1 cellular context compared by ENCODE assay signal in the genomic region with DNA sequence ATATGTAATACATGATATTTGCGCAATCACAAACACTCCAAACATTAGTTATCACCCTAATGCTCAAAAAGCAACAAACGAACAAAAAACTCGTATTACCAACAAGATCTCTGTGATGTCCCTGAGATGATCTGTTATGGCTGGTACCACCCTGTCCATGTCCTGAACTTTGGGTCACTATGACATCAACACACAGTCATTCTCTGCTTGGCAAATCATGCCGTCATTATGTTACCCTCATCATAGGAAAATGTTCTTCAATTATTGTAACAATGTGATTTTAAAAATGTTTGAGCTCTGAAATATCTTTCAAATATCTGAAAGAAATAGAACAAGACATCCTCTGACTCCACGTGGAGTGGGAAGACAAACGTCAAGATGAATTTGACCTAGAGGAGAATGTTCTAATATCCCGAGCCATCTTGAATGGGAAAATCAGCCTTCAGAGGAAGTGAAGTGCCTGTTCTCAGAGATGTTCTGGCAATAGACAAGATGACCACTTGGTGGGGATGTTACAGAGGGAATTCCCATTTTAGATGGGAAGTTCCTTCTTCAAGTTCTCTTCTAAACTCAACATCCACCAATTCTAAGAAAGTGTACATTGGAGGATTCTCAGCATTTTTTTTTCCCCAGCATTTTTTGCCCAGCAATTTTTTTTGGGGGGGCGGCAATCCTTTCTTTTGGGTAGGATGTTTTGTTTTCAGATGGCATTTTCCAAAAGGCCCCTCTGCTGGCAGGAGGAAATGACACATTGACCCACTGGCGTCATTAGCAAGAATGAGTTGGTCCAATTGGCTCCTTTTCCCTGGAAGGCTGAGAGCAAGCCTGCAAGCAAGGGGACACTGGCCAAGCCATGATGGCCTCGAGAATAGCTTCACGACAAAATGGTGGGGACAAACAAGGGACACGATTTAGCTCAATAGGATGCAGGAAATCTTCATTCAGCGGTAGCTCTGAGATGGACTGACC.
TF ChIP-seq lines count a peak whose summit lies in the region.

No MANE protein-coding gene starts in this region.

TF ChIP-seq in HepG2, 621 proteins besides CTCF, POLR2A, EP300 and RAD21 (continued from another document and continues in another):
- TF ChIP-seq ZNF552 (CRISPR knock-in tag; IDR thresholded peaks at IDR 0.05; ENCODE audit: borderline replicate concordance) (no peak), ZNF569 (CRISPR knock-in tag; IDR thresholded peaks at IDR 0.05; ENCODE audit: borderline replicate concordance) (no peak), CCDC6 (CRISPR knock-in tag; IDR thresholded peaks at IDR 0.05) (0 out of 2 replicates have a peak, but pooled peaks have one; percentile 31), FOXC1 (CRISPR knock-in tag; IDR thresholded peaks at IDR 0.05; ENCODE audit: borderline replicate concordance) (peak; percentile 40; the same call in 1 of the 2 replicates), MXI1 (IDR thresholded peaks at IDR 0.05; ENCODE audit: borderline replicate concordance, low read depth, low read length) (no peak), ZNF709 (CRISPR knock-in tag; IDR thresholded peaks at IDR 0.05) (no peak), SMAD9 (CRISPR knock-in tag; IDR thresholded peaks at IDR 0.05) (no peak), ZNF781 (CRISPR knock-in tag; IDR thresholded peaks at IDR 0.05; ENCODE audit: borderline replicate concordance, not compliant biosample characterization) (no peak), SNRNP70 (IDR thresholded peaks at IDR 0.05; ENCODE audit: low read depth, low read length) (no peak), MAF1 (CRISPR knock-in tag; IDR thresholded peaks at IDR 0.05; ENCODE audit: borderline replicate concordance) (no peak), TEAD2 (CRISPR knock-in tag; IDR thresholded peaks at IDR 0.05) (no peak), NCOR1 (IDR thresholded peaks at IDR 0.05; ENCODE audit: borderline replicate concordance, low read length) (no peak), CBX2 (IDR thresholded peaks at IDR 0.05; ENCODE audit: low read depth, low read length) (no peak), CBX2 (CRISPR knock-in tag; IDR thresholded peaks at IDR 0.05; ENCODE audit: low read depth) (no peak), ZSCAN31 (CRISPR knock-in tag; IDR thresholded peaks at IDR 0.05; ENCODE audit: low read depth) (no peak), ZNF33B (CRISPR knock-in tag; IDR thresholded peaks at IDR 0.05) (no peak), SMC3 (IDR thresholded peaks at IDR 0.05; ENCODE audit: low read length) (peak; percentile 93), FOXP1 (IDR thresholded peaks at IDR 0.05) (no peak), FOXP1 (CRISPR knock-in tag; IDR thresholded peaks at IDR 0.05) (no peak), SIX4 (CRISPR knock-in tag; IDR thresholded peaks at IDR 0.05) (no peak), KDM5A (IDR thresholded peaks at IDR 0.05; ENCODE audit: borderline replicate concordance, low read length) (no peak), ZNF253 (CRISPR knock-in tag; IDR thresholded peaks at IDR 0.05; ENCODE audit: borderline replicate concordance) (no peak), ZNF24 (IDR thresholded peaks at IDR 0.05) (peak; percentile 26; the same call in 1 of the 2 replicates), TCF7L2 (IDR thresholded peaks at IDR 0.05; ENCODE audit: low read depth, low read length) (no peak), GATAD1 (CRISPR knock-in tag; IDR thresholded peaks at IDR 0.05) (0 out of 2 replicates have a peak, but pooled peaks have one; percentile 24), FOSL1 (CRISPR knock-in tag; IDR thresholded peaks at IDR 0.05; ENCODE audit: borderline replicate concordance) (no peak), ZNF790 (CRISPR knock-in tag; IDR thresholded peaks at IDR 0.05; ENCODE audit: borderline replicate concordance) (no peak), PAX8 (CRISPR knock-in tag; IDR thresholded peaks at IDR 0.05; ENCODE audit: borderline replicate concordance) (no peak), ZNF839 (CRISPR knock-in tag; IDR thresholded peaks at IDR 0.05; ENCODE audit: borderline replicate concordance) (no peak), FOXA3 (CRISPR knock-in tag; IDR thresholded peaks at IDR 0.05) (0 out of 2 replicates have a peak, but pooled peaks have one; percentile 9), IRX3 (CRISPR knock-in tag; IDR thresholded peaks at IDR 0.05; ENCODE audit: borderline replicate concordance, low read depth) (no peak), ZNF460 (CRISPR knock-in tag; IDR thresholded peaks at IDR 0.05; ENCODE audit: borderline replicate concordance) (no peak), LCORL (IDR thresholded peaks at IDR 0.05) (no peak), LCORL (CRISPR knock-in tag; IDR thresholded peaks at IDR 0.05) (0 out of 2 replicates have a peak, but pooled peaks have one; percentile 54), ZNF224 (CRISPR knock-in tag; IDR thresholded peaks at IDR 0.05) (no peak), ZNF879 (CRISPR knock-in tag; IDR thresholded peaks at IDR 0.05) (no peak)
- TF ChIP-seq, protein P1, sequence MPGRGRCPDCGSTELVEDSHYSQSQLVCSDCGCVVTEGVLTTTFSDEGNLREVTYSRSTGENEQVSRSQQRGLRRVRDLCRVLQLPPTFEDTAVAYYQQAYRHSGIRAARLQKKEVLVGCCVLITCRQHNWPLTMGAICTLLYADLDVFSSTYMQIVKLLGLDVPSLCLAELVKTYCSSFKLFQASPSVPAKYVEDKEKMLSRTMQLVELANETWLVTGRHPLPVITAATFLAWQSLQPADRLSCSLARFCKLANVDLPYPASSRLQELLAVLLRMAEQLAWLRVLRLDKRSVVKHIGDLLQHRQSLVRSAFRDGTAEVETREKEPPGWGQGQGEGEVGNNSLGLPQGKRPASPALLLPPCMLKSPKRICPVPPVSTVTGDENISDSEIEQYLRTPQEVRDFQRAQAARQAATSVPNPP (CRISPR knock-in tag; IDR thresholded peaks at IDR 0.05) = no peak
- TF ChIP-seq, protein P2, sequence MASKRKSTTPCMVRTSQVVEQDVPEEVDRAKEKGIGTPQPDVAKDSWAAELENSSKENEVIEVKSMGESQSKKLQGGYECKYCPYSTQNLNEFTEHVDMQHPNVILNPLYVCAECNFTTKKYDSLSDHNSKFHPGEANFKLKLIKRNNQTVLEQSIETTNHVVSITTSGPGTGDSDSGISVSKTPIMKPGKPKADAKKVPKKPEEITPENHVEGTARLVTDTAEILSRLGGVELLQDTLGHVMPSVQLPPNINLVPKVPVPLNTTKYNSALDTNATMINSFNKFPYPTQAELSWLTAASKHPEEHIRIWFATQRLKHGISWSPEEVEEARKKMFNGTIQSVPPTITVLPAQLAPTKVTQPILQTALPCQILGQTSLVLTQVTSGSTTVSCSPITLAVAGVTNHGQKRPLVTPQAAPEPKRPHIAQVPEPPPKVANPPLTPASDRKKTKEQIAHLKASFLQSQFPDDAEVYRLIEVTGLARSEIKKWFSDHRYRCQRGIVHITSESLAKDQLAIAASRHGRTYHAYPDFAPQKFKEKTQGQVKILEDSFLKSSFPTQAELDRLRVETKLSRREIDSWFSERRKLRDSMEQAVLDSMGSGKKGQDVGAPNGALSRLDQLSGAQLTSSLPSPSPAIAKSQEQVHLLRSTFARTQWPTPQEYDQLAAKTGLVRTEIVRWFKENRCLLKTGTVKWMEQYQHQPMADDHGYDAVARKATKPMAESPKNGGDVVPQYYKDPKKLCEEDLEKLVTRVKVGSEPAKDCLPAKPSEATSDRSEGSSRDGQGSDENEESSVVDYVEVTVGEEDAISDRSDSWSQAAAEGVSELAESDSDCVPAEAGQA (IDR thresholded peaks at IDR 0.05; ENCODE audit: low read depth) = no peak
- TF ChIP-seq, protein P2 (CRISPR knock-in tag; IDR thresholded peaks at IDR 0.05; ENCODE audit: borderline replicate concordance) = no peak
- TF ChIP-seq, protein P3, sequence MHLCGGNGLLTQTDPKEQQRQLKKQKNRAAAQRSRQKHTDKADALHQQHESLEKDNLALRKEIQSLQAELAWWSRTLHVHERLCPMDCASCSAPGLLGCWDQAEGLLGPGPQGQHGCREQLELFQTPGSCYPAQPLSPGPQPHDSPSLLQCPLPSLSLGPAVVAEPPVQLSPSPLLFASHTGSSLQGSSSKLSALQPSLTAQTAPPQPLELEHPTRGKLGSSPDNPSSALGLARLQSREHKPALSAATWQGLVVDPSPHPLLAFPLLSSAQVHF (CRISPR knock-in tag; IDR thresholded peaks at IDR 0.05) = no peak
- TF ChIP-seq, protein P4, sequence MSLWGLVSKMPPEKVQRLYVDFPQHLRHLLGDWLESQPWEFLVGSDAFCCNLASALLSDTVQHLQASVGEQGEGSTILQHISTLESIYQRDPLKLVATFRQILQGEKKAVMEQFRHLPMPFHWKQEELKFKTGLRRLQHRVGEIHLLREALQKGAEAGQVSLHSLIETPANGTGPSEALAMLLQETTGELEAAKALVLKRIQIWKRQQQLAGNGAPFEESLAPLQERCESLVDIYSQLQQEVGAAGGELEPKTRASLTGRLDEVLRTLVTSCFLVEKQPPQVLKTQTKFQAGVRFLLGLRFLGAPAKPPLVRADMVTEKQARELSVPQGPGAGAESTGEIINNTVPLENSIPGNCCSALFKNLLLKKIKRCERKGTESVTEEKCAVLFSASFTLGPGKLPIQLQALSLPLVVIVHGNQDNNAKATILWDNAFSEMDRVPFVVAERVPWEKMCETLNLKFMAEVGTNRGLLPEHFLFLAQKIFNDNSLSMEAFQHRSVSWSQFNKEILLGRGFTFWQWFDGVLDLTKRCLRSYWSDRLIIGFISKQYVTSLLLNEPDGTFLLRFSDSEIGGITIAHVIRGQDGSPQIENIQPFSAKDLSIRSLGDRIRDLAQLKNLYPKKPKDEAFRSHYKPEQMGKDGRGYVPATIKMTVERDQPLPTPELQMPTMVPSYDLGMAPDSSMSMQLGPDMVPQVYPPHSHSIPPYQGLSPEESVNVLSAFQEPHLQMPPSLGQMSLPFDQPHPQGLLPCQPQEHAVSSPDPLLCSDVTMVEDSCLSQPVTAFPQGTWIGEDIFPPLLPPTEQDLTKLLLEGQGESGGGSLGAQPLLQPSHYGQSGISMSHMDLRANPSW (CRISPR knock-in tag; IDR thresholded peaks at IDR 0.05; ENCODE audit: borderline replicate concordance) = no peak
- TF ChIP-seq, protein P5, sequence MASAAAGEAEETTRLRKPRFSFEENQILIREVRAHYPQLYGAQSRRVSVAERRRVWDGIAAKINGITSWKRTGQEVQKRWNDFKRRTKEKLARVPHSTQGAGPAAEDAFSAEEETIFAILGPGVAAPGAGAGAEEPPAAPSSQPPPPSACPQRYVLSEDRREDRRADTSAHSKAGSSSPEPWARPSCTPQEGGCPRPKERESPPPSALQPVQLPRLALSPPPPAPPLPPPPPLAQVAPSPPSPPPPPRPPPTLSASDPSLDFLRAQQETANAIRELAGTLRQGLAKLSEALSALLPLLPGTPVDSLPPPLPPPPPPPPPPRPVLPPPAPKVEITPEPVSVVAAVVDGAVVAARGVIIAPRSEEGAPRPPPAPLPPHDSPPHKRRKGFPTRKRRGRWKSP (CRISPR knock-in tag; IDR thresholded peaks at IDR 0.05) = no peak
- TF ChIP-seq, protein P6, sequence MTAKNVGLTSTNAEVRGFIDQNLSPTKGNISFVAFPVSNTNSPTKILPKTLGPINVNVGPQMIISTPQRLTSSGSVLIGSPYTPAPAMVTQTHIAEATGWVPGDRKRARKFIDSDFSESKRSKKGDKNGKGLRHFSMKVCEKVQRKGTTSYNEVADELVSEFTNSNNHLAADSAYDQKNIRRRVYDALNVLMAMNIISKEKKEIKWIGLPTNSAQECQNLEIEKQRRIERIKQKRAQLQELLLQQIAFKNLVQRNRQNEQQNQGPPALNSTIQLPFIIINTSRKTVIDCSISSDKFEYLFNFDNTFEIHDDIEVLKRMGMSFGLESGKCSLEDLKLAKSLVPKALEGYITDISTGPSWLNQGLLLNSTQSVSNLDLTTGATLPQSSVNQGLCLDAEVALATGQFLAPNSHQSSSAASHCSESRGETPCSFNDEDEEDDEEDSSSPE (CRISPR knock-in tag; IDR thresholded peaks at IDR 0.05) = no peak
- TF ChIP-seq, protein P7, sequence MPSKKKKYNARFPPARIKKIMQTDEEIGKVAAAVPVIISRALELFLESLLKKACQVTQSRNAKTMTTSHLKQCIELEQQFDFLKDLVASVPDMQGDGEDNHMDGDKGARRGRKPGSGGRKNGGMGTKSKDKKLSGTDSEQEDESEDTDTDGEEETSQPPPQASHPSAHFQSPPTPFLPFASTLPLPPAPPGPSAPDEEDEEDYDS (CRISPR knock-in tag; IDR thresholded peaks at IDR 0.05) = no peak
- TF ChIP-seq, protein P8, sequence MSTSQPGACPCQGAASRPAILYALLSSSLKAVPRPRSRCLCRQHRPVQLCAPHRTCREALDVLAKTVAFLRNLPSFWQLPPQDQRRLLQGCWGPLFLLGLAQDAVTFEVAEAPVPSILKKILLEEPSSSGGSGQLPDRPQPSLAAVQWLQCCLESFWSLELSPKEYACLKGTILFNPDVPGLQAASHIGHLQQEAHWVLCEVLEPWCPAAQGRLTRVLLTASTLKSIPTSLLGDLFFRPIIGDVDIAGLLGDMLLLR (CRISPR knock-in tag; IDR thresholded peaks at IDR 0.05) = no peak
